ENCODE assay signal across 37 cellular contexts in the genomic region with DNA sequence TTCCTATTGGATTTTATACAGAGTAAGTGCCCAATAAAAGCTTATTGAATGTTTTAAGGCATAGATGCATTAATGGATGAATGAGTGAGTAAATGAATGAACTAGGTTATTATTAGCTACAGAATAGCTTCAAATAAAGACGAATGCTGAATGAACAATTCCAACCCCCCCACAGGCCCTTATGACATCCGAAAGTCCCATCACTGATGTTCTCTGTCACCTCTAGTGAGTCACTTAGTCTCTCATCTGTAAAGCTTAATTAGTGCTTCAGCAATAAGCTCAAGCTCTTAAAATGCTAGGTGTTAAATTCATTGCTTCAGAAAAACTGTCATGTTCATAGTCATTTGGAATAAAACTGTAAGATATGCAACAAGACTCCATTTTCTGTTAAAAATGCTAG.
"Had no signal": no experiment of that assay in that cellular context is flagged by ENCODE, and none has a peak within 500 bp of the region (broad histone marks: within the 10 kb centered on the region; RNA-seq: fewer than 3 reads in every experiment).

No MANE protein-coding gene starts in this region.

- H3K27me3 ChIP-seq: adrenal gland, ascending aorta, body of pancreas, brain microvascular endothelial cell, breast epithelium, cardiac muscle cell had no signal

- H3K27ac ChIP-seq: adrenal gland, ascending aorta, body of pancreas, brain microvascular endothelial cell, breast epithelium, cardiac muscle cell had no signal

- H3K9me3 Mint-ChIP-seq: activated naive CD4-positive, alpha-beta T cell treated with anti-CD3 and anti-CD28 coated beads for 36 hours; activated naive CD4-positive, alpha-beta T cell treated with anti-CD3 and anti-CD28 coated beads, Interleukin-2, amount 10 ng/mL, durations not matched to agents 7 days and 5 days; activated naive CD4-positive, alpha-beta T cell treated with anti-CD3 and anti-CD28 coated beads, Interleukin-2, amount 50 U/mL, for 24 hours; activated naive CD4-positive, alpha-beta T cell treated with anti-CD3 and anti-CD28 coated beads, Interleukin-2, amount 50 U/mL, for 72 hours; activated naive CD8-positive, alpha-beta T cell treated with anti-CD3 and anti-CD28 coated beads for 36 hours; activated naive CD8-positive, alpha-beta T cell treated with anti-CD3 and anti-CD28 coated beads, Interleukin-2, amount 10 ng/mL, durations not matched to agents 7 days and 5 days; activated naive CD8-positive, alpha-beta T cell treated with anti-CD3 and anti-CD28 coated beads, Interleukin-2, amount 50 U/mL, for 24 hours; activated T-cell treated with anti-CD3 and anti-CD28 coated beads, Interleukin-2, amount 50 U/mL, for 24 hours; activated T-cell treated with anti-CD3 and anti-CD28 coated beads, Interleukin-2, amount 50 U/mL, for 4 hours; activated T-cell treated with anti-CD3 and anti-CD28 coated beads, Interleukin-2, amount 50 U/mL, for 72 hours; activated T-helper 1 cell treated with anti-CD3 and anti-CD28 coated beads, Interleukin-12 subunit alpha, Interleukin-12 subunit beta, Interleukin-2, Interleukin-4 antibody, amounts not matched to agents 30 ng/mL and 10 ng/mL and 1 ng/mL, durations not matched to agents 14 hours and 24 hours and 36 hours; activated T-helper 17 cell treated with anti-CD3 and anti-CD28 coated beads, Interleukin-2, amount 50 U/mL, for 72 hours; activated T-helper 2 cell treated with anti-CD3 and anti-CD28 coated beads, Interferon-gamma antibody, Interleukin-2, Interleukin-4, amounts not matched to agents 10 μg/mL and 5 μg/mL and 100 μg/mL, durations not matched to agents 14 hours and 24 hours and 36 hours; brain; central memory CD8-positive, alpha-beta T cell had no signal

- H3K4me3 ChIP-seq: adrenal gland, ascending aorta, body of pancreas, breast epithelium, cardiac muscle cell had no signal

- H3K9me3 ChIP-seq: adrenal gland, ascending aorta, body of pancreas, breast epithelium had no signal

- H3K4me1 Mint-ChIP-seq: activated naive CD8-positive, alpha-beta T cell treated with anti-CD3 and anti-CD28 coated beads, Interleukin-2, amount 10 ng/mL, durations not matched to agents 7 days and 5 days; activated T-helper 17 cell treated with anti-CD3 and anti-CD28 coated beads, Interleukin-2, amount 50 U/mL, for 72 hours; brain; central memory CD8-positive, alpha-beta T cell had no signal

- H3K36me3 Mint-ChIP-seq: activated naive CD4-positive, alpha-beta T cell treated with anti-CD3 and anti-CD28 coated beads, Interleukin-2, amount 10 ng/mL, durations not matched to agents 7 days and 5 days; activated naive CD4-positive, alpha-beta T cell treated with anti-CD3 and anti-CD28 coated beads, Interleukin-2, amount 50 U/mL, for 24 hours; activated naive CD4-positive, alpha-beta T cell treated with anti-CD3 and anti-CD28 coated beads, Interleukin-2, amount 50 U/mL, for 72 hours; activated naive CD8-positive, alpha-beta T cell; activated naive CD8-positive, alpha-beta T cell treated with anti-CD3 and anti-CD28 coated beads for 36 hours; activated naive CD8-positive, alpha-beta T cell treated with anti-CD3 and anti-CD28 coated beads, Interleukin-2, amount 10 ng/mL, durations not matched to agents 7 days and 5 days; brain had no signal

- H3K27me3 Mint-ChIP-seq: activated naive CD4-positive, alpha-beta T cell treated with anti-CD3 and anti-CD28 coated beads, Interleukin-2, amount 10 ng/mL, durations not matched to agents 7 days and 5 days; activated naive CD4-positive, alpha-beta T cell treated with anti-CD3 and anti-CD28 coated beads, Interleukin-2, amount 50 U/mL, for 24 hours; activated naive CD8-positive, alpha-beta T cell; activated naive CD8-positive, alpha-beta T cell treated with anti-CD3 and anti-CD28 coated beads for 36 hours; activated naive CD8-positive, alpha-beta T cell treated with anti-CD3 and anti-CD28 coated beads, Interleukin-2, amount 10 ng/mL, durations not matched to agents 7 days and 5 days; activated naive CD8-positive, alpha-beta T cell treated with anti-CD3 and anti-CD28 coated beads, Interleukin-2, amount 50 U/mL, for 24 hours; activated T-cell treated with anti-CD3 and anti-CD28 coated beads, Interleukin-2, amount 50 U/mL, for 24 hours; brain; central memory CD8-positive, alpha-beta T cell had no signal

- H3K27ac Mint-ChIP-seq: activated naive CD4-positive, alpha-beta T cell treated with anti-CD3 and anti-CD28 coated beads for 36 hours; activated naive CD4-positive, alpha-beta T cell treated with anti-CD3 and anti-CD28 coated beads, Interleukin-2, amount 10 ng/mL, durations not matched to agents 7 days and 5 days; activated naive CD4-positive, alpha-beta T cell treated with anti-CD3 and anti-CD28 coated beads, Interleukin-2, amount 50 U/mL, for 24 hours; activated naive CD4-positive, alpha-beta T cell treated with anti-CD3 and anti-CD28 coated beads, Interleukin-2, amount 50 U/mL, for 72 hours; activated naive CD8-positive, alpha-beta T cell; activated naive CD8-positive, alpha-beta T cell treated with anti-CD3 and anti-CD28 coated beads for 36 hours; activated naive CD8-positive, alpha-beta T cell treated with anti-CD3 and anti-CD28 coated beads, Interleukin-2, amount 10 ng/mL, durations not matched to agents 7 days and 5 days; activated naive CD8-positive, alpha-beta T cell treated with anti-CD3 and anti-CD28 coated beads, Interleukin-2, amount 50 U/mL, for 24 hours; activated T-cell treated with anti-CD3 and anti-CD28 coated beads, Interleukin-2, amount 50 U/mL, for 24 hours; activated T-cell treated with anti-CD3 and anti-CD28 coated beads, Interleukin-2, amount 50 U/mL, for 72 hours; activated T-helper 1 cell treated with anti-CD3 and anti-CD28 coated beads, Interleukin-12 subunit alpha, Interleukin-12 subunit beta, Interleukin-2, Interleukin-4 antibody, amounts not matched to agents 30 ng/mL and 10 ng/mL and 1 ng/mL, durations not matched to agents 14 hours and 24 hours and 36 hours; activated T-helper 17 cell treated with anti-CD3 and anti-CD28 coated beads, Interleukin-2, amount 50 U/mL, for 72 hours; activated T-helper 2 cell treated with anti-CD3 and anti-CD28 coated beads, Interferon-gamma antibody, Interleukin-2, Interleukin-4, amounts not matched to agents 10 μg/mL and 5 μg/mL and 100 μg/mL, durations not matched to agents 14 hours and 24 hours and 36 hours had no signal

- ATAC-seq: activated naive CD4-positive, alpha-beta T cell treated with anti-CD3 and anti-CD28 coated beads, Interleukin-2, amount 50 U/mL, for 72 hours; activated naive CD8-positive, alpha-beta T cell treated with anti-CD3 and anti-CD28 coated beads, Interleukin-2, amount 50 U/mL, for 24 hours; activated T-cell treated with anti-CD3 and anti-CD28 coated beads, Interleukin-2, amount 50 U/mL, for 4 hours; activated T-cell treated with anti-CD3 and anti-CD28 coated beads, Interleukin-2, amount 50 U/mL, for 72 hours; activated T-helper 17 cell treated with anti-CD3 and anti-CD28 coated beads, Interleukin-2, amount 50 U/mL, for 72 hours; body of pancreas had no signal

- H3K36me3 ChIP-seq: adrenal gland, ascending aorta, brain microvascular endothelial cell, breast epithelium, cardiac muscle cell had no signal

- H3K4me1 ChIP-seq: adrenal gland, ascending aorta, breast epithelium had no signal

- DNase-seq: activated effector memory CD4-positive, alpha-beta T cell treated with anti-CD3 and anti-CD28 coated beads, Interleukin-2, amount 50 U/mL, for 16 hours; activated effector memory CD4-positive, alpha-beta T cell treated with Interleukin-2 at 50 U/mL for 16 hours; activated gamma-delta T cell; activated gamma-delta T cell treated with Interleukin-2 at 50 U/mL for 16 hours; activated naive CD4-positive, alpha-beta T cell; activated naive CD4-positive, alpha-beta T cell treated with anti-CD3 and anti-CD28 coated beads for 36 hours; activated naive CD4-positive, alpha-beta T cell treated with anti-CD3 and anti-CD28 coated beads, Interleukin-2, amount 10 ng/mL, durations not matched to agents 7 days and 5 days; activated naive CD4-positive, alpha-beta T cell treated with anti-CD3 and anti-CD28 coated beads, Interleukin-2, amount 50 U/mL, for 16 hours; activated naive CD4-positive, alpha-beta T cell treated with Interleukin-2 at 50 U/mL for 16 hours; activated naive CD8-positive, alpha-beta T cell treated with anti-CD3 and anti-CD28 coated beads for 36 hours; activated naive CD8-positive, alpha-beta T cell treated with anti-CD3 and anti-CD28 coated beads, Interleukin-2, amount 10 ng/mL, durations not matched to agents 7 days and 5 days; activated naive CD8-positive, alpha-beta T cell treated with anti-CD3 and anti-CD28 coated beads, Interleukin-2, amount 50 U/mL, for 24 hours; activated T-cell treated with anti-CD3 and anti-CD28 coated beads, Interleukin-2, amount 50 U/mL, for 1 hour; activated T-cell treated with anti-CD3 and anti-CD28 coated beads, Interleukin-2, amount 50 U/mL, for 24 hours; activated T-cell treated with anti-CD3 and anti-CD28 coated beads, Interleukin-2, amount 50 U/mL, for 4 hours; activated T-cell treated with anti-CD3 and anti-CD28 coated beads, Interleukin-2, amount 50 U/mL, for 48 hours; activated T-cell treated with anti-CD3 and anti-CD28 coated beads, Interleukin-2, amount 50 U/mL, for 72 hours; adrenal gland; amniotic stem cell; amygdala; anterior cingulate cortex; aorta; body of pancreas; brain microvascular endothelial cell; central memory CD4-positive, alpha-beta T cell; cerebellar nuclear complex had no signal

- H3K4me3 Mint-ChIP-seq: activated naive CD4-positive, alpha-beta T cell treated with anti-CD3 and anti-CD28 coated beads for 36 hours; activated naive CD4-positive, alpha-beta T cell treated with anti-CD3 and anti-CD28 coated beads, Interleukin-2, amount 10 ng/mL, durations not matched to agents 7 days and 5 days; activated naive CD4-positive, alpha-beta T cell treated with anti-CD3 and anti-CD28 coated beads, Interleukin-2, amount 50 U/mL, for 24 hours; activated naive CD8-positive, alpha-beta T cell; activated naive CD8-positive, alpha-beta T cell treated with anti-CD3 and anti-CD28 coated beads for 36 hours; activated naive CD8-positive, alpha-beta T cell treated with anti-CD3 and anti-CD28 coated beads, Interleukin-2, amount 10 ng/mL, durations not matched to agents 7 days and 5 days; activated naive CD8-positive, alpha-beta T cell treated with anti-CD3 and anti-CD28 coated beads, Interleukin-2, amount 50 U/mL, for 24 hours; activated T-cell treated with anti-CD3 and anti-CD28 coated beads, Interleukin-2, amount 50 U/mL, for 24 hours; activated T-cell treated with anti-CD3 and anti-CD28 coated beads, Interleukin-2, amount 50 U/mL, for 4 hours; activated T-cell treated with anti-CD3 and anti-CD28 coated beads, Interleukin-2, amount 50 U/mL, for 72 hours; activated T-helper 1 cell treated with anti-CD3 and anti-CD28 coated beads, Interleukin-12 subunit alpha, Interleukin-12 subunit beta, Interleukin-2, Interleukin-4 antibody, amounts not matched to agents 30 ng/mL and 10 ng/mL and 1 ng/mL, durations not matched to agents 14 hours and 24 hours and 36 hours; activated T-helper 17 cell treated with anti-CD3 and anti-CD28 coated beads, Interleukin-2, amount 50 U/mL, for 72 hours; brain; central memory CD8-positive, alpha-beta T cell had no signal
